13 cellular contexts compared by ENCODE assay signal in genomic region chr7:77685219-77685618, GRCh38. TPM values are rescaled to one million over a fixed set of nuclear protein-coding genes. Genes with fewer than 3 reads are reported as not detected.
DNase-seq lines count a peak whose midpoint lies in the region; ATAC-seq, FAIRE-seq and TF ChIP-seq lines count a peak whose summit lies in the region.
"Had no signal": no experiment of that assay in that cellular context is flagged by ENCODE, and none has a peak within 500 bp of the region (broad histone marks: within the 10 kb centered on the region; RNA-seq: fewer than 3 reads in every experiment).

No MANE protein-coding gene starts in this region.

- H3K36me3 Mint-ChIP-seq in mesothelial cell of epicardium, result peaks cover 17% of the 10 kb centered on the region

- DNase-seq in COLO668 (lab: John Stamatoyannopoulos, UW; ENCODE audit: unreplicated experiment) (peak; percentile 12), NCI-H187 treated with DMSO at 0.1 percent for 48 hours (lab: John Stamatoyannopoulos, UW) (peak; percentile 59), bronchial epithelial cell (ENCODE audit: low read depth) (peak; percentile 93), mesothelial cell of epicardium (ENCODE audit: low spot score in 2 of 2, unreplicated experiment in 2 of 2) (no peak), MG63 (no peak), NCI-H526 treated with DMSO at 0.1 percent for 48 hours (lab: John Stamatoyannopoulos, UW) (no peak)
- DNase-seq in stimulated activated naive CD4-positive, alpha-beta T cell (lab: John Stamatoyannopoulos, UW), result no peak
- DNase-seq: activated CD4-positive, alpha-beta T cell treated with anti-CD3 and anti-CD28 coated beads for 36 hours; CD4-positive, CD25-positive, alpha-beta regulatory T cell; NCI-H524 had no signal

- peaks cover 4% of the 10 kb centered on the region for H3K36me3 ChIP-seq in bronchial epithelial cell (ENCODE audit: control insufficient read depth, insufficient read depth, low read length)
- H3K36me3 ChIP-seq in MG63, result no peaks in the 10 kb centered on the region

- H3K9me3 Mint-ChIP-seq in mesothelial cell of epicardium, result peaks cover 3% of the 10 kb centered on the region
- H3K9me3 Mint-ChIP-seq: CD4-positive, CD25-positive, alpha-beta regulatory T cell had no signal

- ATAC-seq in HG02852 (IDR thresholded peaks at IDR 0.05; ENCODE audit: unreplicated experiment), result no peak
- ATAC-seq: activated CD4-positive, alpha-beta T cell treated with anti-CD3 and anti-CD28 coated beads for 36 hours had no signal

- no peaks in the 10 kb centered on the region for H3K27me3 ChIP-seq in bronchial epithelial cell (ENCODE audit: control insufficient read depth, insufficient read depth, low read length)
- no peaks in the 10 kb centered on the region for H3K27me3 ChIP-seq in MG63
- H3K27me3 ChIP-seq: ascending aorta, tibial nerve had no signal

- H3K4me3 Mint-ChIP-seq in mesothelial cell of epicardium, result no peak overlapping the region
- H3K4me3 Mint-ChIP-seq: activated CD4-positive, alpha-beta T cell treated with anti-CD3 and anti-CD28 coated beads for 36 hours; CD4-positive, CD25-positive, alpha-beta regulatory T cell had no signal

- peaks cover 21% of the 10 kb centered on the region for H3K4me1 Mint-ChIP-seq in mesothelial cell of epicardium

- H3K9me3 ChIP-seq in MG63, result no peaks in the 10 kb centered on the region
- H3K9me3 ChIP-seq: ascending aorta, tibial nerve had no signal

- no peak overlapping the region for H3K4me3 ChIP-seq in bronchial epithelial cell (ENCODE audit: low read depth, low read length)
- H3K4me3 ChIP-seq in MG63, result no peak overlapping the region
- H3K4me3 ChIP-seq: ascending aorta, tibial nerve had no signal

- H3K27ac Mint-ChIP-seq in mesothelial cell of epicardium, result peak overlapping the region; percentile 32
- H3K27ac Mint-ChIP-seq: activated CD4-positive, alpha-beta T cell treated with anti-CD3 and anti-CD28 coated beads for 36 hours had no signal

- peak; percentile 68 for FAIRE-seq in bronchial epithelial cell (lab: Jason Lieb, UNC)

- no peaks in the 10 kb centered on the region for H3K27me3 Mint-ChIP-seq in mesothelial cell of epicardium (ENCODE audit: low read depth)
- H3K27me3 Mint-ChIP-seq: activated CD4-positive, alpha-beta T cell treated with anti-CD3 and anti-CD28 coated beads for 36 hours; CD4-positive, CD25-positive, alpha-beta regulatory T cell had no signal

- TF ChIP-seq CTCF in bronchial epithelial cell (IDR thresholded peaks at IDR 0.05; ENCODE audit: insufficient read depth, low read length, severe bottlenecking) (no peak), mesothelial cell of epicardium (IDR thresholded peaks at IDR 0.05; ENCODE audit: unreplicated experiment) (no peak)

RNA-seq across cellular contexts. Expression of gene RSBN1L, which starts 11.0 kb away (rescaled TPM):
- total RNA-seq in bronchial epithelial cell (15.4 and 17.9 TPM in 2 replicates), mesothelial cell of epicardium (23.4 to 26.7 TPM (median 26.5 TPM) in 3 replicates)
- 11.2 and 19.1 TPM in 2 replicates for total RNA-seq in MG63 (2014; rRNA removed; shearing (Covaris generic); ENCODE audit: low replicate concordance)

Comparison
In these comparisons a context has a peak if more than half of its experiments do, and no peak if none do; other contexts are left out.
1. DNase-seq: peak in COLO668 (single experiment), NCI-H187 treated with DMSO at 0.1 percent for 48 hours (single experiment) and bronchial epithelial cell (single experiment); none in mesothelial cell of epicardium (0 of 2), stimulated activated naive CD4-positive, alpha-beta T cell (0 of 6), MG63 (single experiment) and NCI-H526 treated with DMSO at 0.1 percent for 48 hours (single experiment).